27 cellular contexts compared by ENCODE assay signal in genomic region chr7:52811537-52811936, GRCh38.
"Had no signal": no experiment of that assay in that cellular context is flagged by ENCODE, and none has a peak within 500 bp of the region (broad histone marks: within the 10 kb centered on the region; RNA-seq: fewer than 3 reads in every experiment).

No MANE protein-coding gene starts in this region.

- H3K4me1 ChIP-seq: stomach, suprapubic skin, testis, thyroid gland, tibial artery, tibial nerve, transverse colon, upper lobe of left lung, upper lobe of right lung, uterus, vagina had no signal

- ATAC-seq: stimulated activated effector memory CD8-positive, alpha-beta T cell treated with anti-CD3 and anti-CD28 coated beads, Interleukin-12 subunit alpha, Interleukin-12 subunit beta, amount 100 ng/mL, for 72 hours; stimulated activated memory B cell treated with anti-CD40 and anti-IgM and Interleukin-4, amounts not matched to agents 10 μg/mL and 1 μg/mL and 100 μg/mL, for 72 hours; stimulated activated naive B cell treated with anti-CD40 and anti-IgM and Interleukin-4, amounts not matched to agents 10 μg/mL and 1 μg/mL and 100 μg/mL, for 72 hours; stimulated activated naive CD8-positive, alpha-beta T cell treated with anti-CD3 and anti-CD28 coated beads, Interleukin-15, amount 100 ng/mL, for 72 hours; stimulated activated naive CD8-positive, alpha-beta T cell treated with anti-CD3 and anti-CD28 coated beads, Interleukin-15, Interleukin-2, amounts not matched to agents 100 U/mL and 50 U/mL, for 24 hours; upper lobe of right lung had no signal

- H3K27ac ChIP-seq: stomach, suprapubic skin, testis, thoracic aorta, thyroid gland, tibial artery, tibial nerve, transverse colon, upper lobe of left lung, upper lobe of right lung, uterus, vagina had no signal

- H3K4me3 ChIP-seq: stomach, suprapubic skin, testis, thoracic aorta, thyroid gland, tibial artery, tibial nerve, transverse colon, upper lobe of left lung, upper lobe of right lung, uterus, vagina had no signal

- H3K36me3 ChIP-seq: stomach, suprapubic skin, thoracic aorta, thyroid gland, tibial artery, tibial nerve, transverse colon, upper lobe of left lung, upper lobe of right lung, uterus, vagina had no signal

- FAIRE-seq: urothelium cell line had no signal

- H3K27me3 ChIP-seq: stomach, suprapubic skin, testis, thyroid gland, tibial artery, tibial nerve, transverse colon, upper lobe of left lung, upper lobe of right lung, uterus, vagina had no signal

- DNase-seq: stimulated activated CD4-positive, alpha-beta T cell treated with anti-CD3 and anti-CD28 coated beads, Interleukin-2, amount 100 ng/mL, for 48 hours; stimulated activated CD4-positive, alpha-beta T cell treated with anti-CD3 and anti-CD28 coated beads, Interleukin-4, amount 100 ng/mL, for 1 hour; stimulated activated CD4-positive, alpha-beta T cell treated with anti-CD3 and anti-CD28 coated beads, Interleukin-4, amount 100 ng/mL, for 24 hours; stimulated activated CD4-positive, alpha-beta T cell treated with anti-CD3 and anti-CD28 coated beads, Interleukin-4, amount 100 ng/mL, for 4 hours; stimulated activated CD8-positive, alpha-beta memory T cell treated with anti-CD3 and anti-CD28 coated beads, Interleukin-4, amount 100 ng/mL, for 48 hours; stimulated activated naive B cell treated with anti-CD40 and anti-IgM and Interleukin-4, amounts not matched to agents 10 μg/mL and 1 μg/mL and 100 μg/mL, for 72 hours; stimulated activated naive CD4-positive, alpha-beta T cell; stimulated activated naive CD4-positive, alpha-beta T cell treated with Interleukin-2 at 50 U/mL for 16 hours; stimulated activated naive CD8-positive, alpha-beta T cell treated with anti-CD3 and anti-CD28 coated beads, Interleukin-15, amount 100 ng/mL, for 72 hours; stimulated activated naive CD8-positive, alpha-beta T cell treated with anti-CD3 and anti-CD28 coated beads, Interleukin-15, Interleukin-2, amounts not matched to agents 100 U/mL and 50 U/mL, for 24 hours; stomach; substantia nigra; testis; thyroid gland; tibial artery; transverse colon; trophoblast cell; upper lobe of left lung; upper lobe of right lung; uterus had no signal

- H3K9me3 ChIP-seq: testis, thoracic aorta, thyroid gland, tibial artery, transverse colon, upper lobe of right lung, vagina had no signal
